In genomic region chr14:80987235-80988032, GRCh38 we compare ENCODE assay signal across 8 cellular contexts. TPM values are rescaled to one million over a fixed set of nuclear protein-coding genes. Genes with fewer than 3 reads are reported as not detected.
A peak's percentile ranks its signal among the peaks of the same experiment; 100 is the strongest.
DNase-seq lines count a peak whose midpoint lies in the region; ATAC-seq lines count a peak whose summit lies in the region.

No MANE protein-coding gene starts in this region.

- H3K18ac ChIP-seq in mesendoderm (ENCODE audit: low read length): no peak overlapping the region

- no peak overlapping the region for H3K4ac ChIP-seq in mesendoderm (ENCODE audit: low read depth, low read length)

- no peak overlapping the region for H3K4me2 ChIP-seq in mesendoderm (ENCODE audit: low read length)

- H3K9ac ChIP-seq in mesendoderm (ENCODE audit: low read length): no peak overlapping the region

- H3K23ac ChIP-seq in mesendoderm (ENCODE audit: low read length): no peak overlapping the region

- H3K79me2 ChIP-seq in ACC112 (ENCODE audit: control insufficient read depth, insufficient read depth, low read length, unreplicated experiment): no peaks in the 10 kb centered on the region
- H3K79me2 ChIP-seq in mesendoderm (ENCODE audit: control insufficient read depth, insufficient read depth, low read length): no peaks in the 10 kb centered on the region

- no CpG with 5 or more reads among the region's 6 CpGs for WGBS in mesendoderm (ENCODE audit: extremely low coverage, insufficient coverage, low lambda C conversion rate)

- H4K8ac ChIP-seq in mesendoderm (ENCODE audit: low read depth, low read length): no peak overlapping the region

- no peak overlapping the region for H2BK120ac ChIP-seq in mesendoderm (ENCODE audit: low read depth, low read length)

- H2BK5ac ChIP-seq in mesendoderm (ENCODE audit: low read length): no peak overlapping the region

- H2BK15ac ChIP-seq in mesendoderm (replicated peaks; ENCODE audit: low read depth): no peak overlapping the region

- H3K79me1 ChIP-seq in mesendoderm (ENCODE audit: low read length): no peaks in the 10 kb centered on the region

- H3K4me3 ChIP-seq in ACC112 (ENCODE audit: low read depth, low read length) (no peak overlapping the region), mesendoderm (ENCODE audit: low read length) (no peak overlapping the region)
- H3K4me3 ChIP-seq in effector memory CD4-positive, alpha-beta T cell (ENCODE audit: insufficient read depth, low read depth, low read length, poor library complexity, severe bottlenecking): no peak overlapping the region

- H3K56ac ChIP-seq in mesendoderm (ENCODE audit: low read length): no peak overlapping the region

- ATAC-seq in GM18502 (IDR thresholded peaks at IDR 0.05; ENCODE audit: poor library complexity, unreplicated experiment) (peak; percentile 69), HG03196 (IDR thresholded peaks at IDR 0.05; ENCODE audit: unreplicated experiment) (peak; percentile 61)

- H3K4me1 ChIP-seq in ACC112 (ENCODE audit: control insufficient read depth, insufficient read depth, low read length, unreplicated experiment) (peaks cover 4% of the 10 kb centered on the region), mesendoderm (ENCODE audit: control insufficient read depth, low read depth, low read length) (no peaks in the 10 kb centered on the region)
- H3K4me1 ChIP-seq in effector memory CD4-positive, alpha-beta T cell (ENCODE audit: control insufficient read depth, insufficient read depth, low read length, poor library complexity, severe bottlenecking): no peaks in the 10 kb centered on the region

- H3K27ac ChIP-seq in ACC112 (ENCODE audit: low read depth, low read length): no peak overlapping the region
- H3K27ac ChIP-seq in effector memory CD4-positive, alpha-beta T cell (ENCODE audit: insufficient read depth, low read length, poor library complexity, severe bottlenecking): no peak overlapping the region
- H3K27ac ChIP-seq in mesendoderm (ENCODE audit: low read depth, low read length): no peak overlapping the region

- H3K36me3 ChIP-seq in ACC112 (ENCODE audit: insufficient read depth, low read length): no peaks in the 10 kb centered on the region
- no peaks in the 10 kb centered on the region for H3K36me3 ChIP-seq in effector memory CD4-positive, alpha-beta T cell (ENCODE audit: control insufficient read depth, insufficient read depth, low read length)
- no peaks in the 10 kb centered on the region for H3K36me3 ChIP-seq in mesendoderm (ENCODE audit: control insufficient read depth, insufficient read depth, low read length)

- peak; percentile 66 to 87 for DNase-seq in NCI-H446 (lab: John Stamatoyannopoulos, UW)
- DNase-seq in activated CD4-positive, alpha-beta T cell treated with anti-CD3 and anti-CD28 coated beads, Interleukin-2, amount 50 U/mL, for 48 hours: peak; percentile 65 to 72
- DNase-seq in effector memory CD4-positive, alpha-beta T cell: peak; percentile 28 to 53 (median 33)
- peak; percentile 83 for DNase-seq in mesendoderm
- DNase-seq in stimulated activated CD8-positive, alpha-beta memory T cell treated with anti-CD3 and anti-CD28 coated beads, Interleukin-7, amount 100 ng/mL, for 1 hour (ENCODE audit: low read depth in 2 of 2): peak; percentile 28 to 39

- no peak overlapping the region for H4K5ac ChIP-seq in mesendoderm (ENCODE audit: low read length)

- H3K27me3 ChIP-seq in ACC112 (ENCODE audit: insufficient read depth, low read length) (peaks cover 30% of the 10 kb centered on the region), mesendoderm (ENCODE audit: insufficient read depth, low read length, poor library complexity) (no peaks in the 10 kb centered on the region)
- no peaks in the 10 kb centered on the region for H3K27me3 ChIP-seq in effector memory CD4-positive, alpha-beta T cell (replicated peaks; ENCODE audit: control insufficient read depth, insufficient read depth, low read length, poor library complexity, severe bottlenecking)

- no peaks in the 10 kb centered on the region for H3K9me3 ChIP-seq in effector memory CD4-positive, alpha-beta T cell (ENCODE audit: control insufficient read depth, low read length)

- H2AK5ac ChIP-seq in mesendoderm (ENCODE audit: low read length): no peak overlapping the region

- peak overlapping the region; percentile 79 for H2AFZ ChIP-seq in ACC112 (ENCODE audit: low read length, unreplicated experiment)

RNA-seq across cellular contexts. Expression of gene TSHR, which starts 32.0 kb away (rescaled TPM):
- polyA plus RNA-seq in mesendoderm (2013, experiment 1 of 2): not detected
- polyA plus RNA-seq in mesendoderm (2013, experiment 2 of 2): not detected

RNA-seq across cellular contexts. Expression of gene CEP128, which starts 45.9 kb away (rescaled TPM):
- polyA plus RNA-seq in mesendoderm (2013, experiment 1 of 2): 5.2 TPM
- 5.5 TPM for polyA plus RNA-seq in mesendoderm (2013, experiment 2 of 2)

Comparison
In these comparisons a context has a peak if more than half of its experiments do, and no peak if none do; other contexts are left out.
1. DNase-seq: peak in every context shown above with its lines; median percentile 83 in mesendoderm; 76 in NCI-H446; 68 in activated CD4-positive, alpha-beta T cell treated with anti-CD3 and anti-CD28 coated beads, Interleukin-2, amount 50 U/mL, for 48 hours; 34 in stimulated activated CD8-positive, alpha-beta memory T cell treated with anti-CD3 and anti-CD28 coated beads, Interleukin-7, amount 100 ng/mL, for 1 hour; 33 in effector memory CD4-positive, alpha-beta T cell.